ENCODE assay signal across 13 cellular contexts in genomic region chr6:36349240-36349639, GRCh38. TPM values are rescaled to one million over a fixed set of nuclear protein-coding genes. Genes with fewer than 3 reads are reported as not detected.
DNase-seq lines count a peak whose midpoint lies in the region; ATAC-seq and TF ChIP-seq lines count a peak whose summit lies in the region.
"Had no signal": no experiment of that assay in that cellular context is flagged by ENCODE, and none has a peak within 500 bp of the region (broad histone marks: within the 10 kb centered on the region; RNA-seq: fewer than 3 reads in every experiment).

No MANE protein-coding gene starts in this region.

- intact Hi-C loops in left ventricle myocardium inferior (cut with micrococcal nuclease), result no loop called here

- ATAC-seq in T-helper 17 cell (no peak), SK-N-SH treated with all-trans-retinoic acid at 6 μM for 48 hours (no peak)
- ATAC-seq: natural killer cell had no signal

- H3K4me3 ChIP-seq in left ventricle myocardium inferior, result no peak overlapping the region
- H3K4me3 ChIP-seq: SK-N-MC, spleen had no signal

- no peaks in the 10 kb centered on the region for H3K36me3 ChIP-seq in left ventricle myocardium inferior
- H3K36me3 ChIP-seq: spleen had no signal

- no peaks in the 10 kb centered on the region for H3K4me1 Mint-ChIP-seq in T-helper 17 cell
- H3K4me1 Mint-ChIP-seq: natural killer cell had no signal

- no peak overlapping the region for H3K27ac Mint-ChIP-seq in T-helper 17 cell
- H3K27ac Mint-ChIP-seq: natural killer cell had no signal

- H3K36me3 Mint-ChIP-seq in T-helper 17 cell (ENCODE audit: low read depth), result no peaks in the 10 kb centered on the region
- H3K36me3 Mint-ChIP-seq: natural killer cell had no signal

- H3K4me1 ChIP-seq in left ventricle myocardium inferior, result peaks cover 20% of the 10 kb centered on the region

- peaks cover 10% of the 10 kb centered on the region for H3K27me3 Mint-ChIP-seq in T-helper 17 cell

- H3K27me3 ChIP-seq in left ventricle myocardium inferior (ENCODE audit: low read depth), result peaks cover 84% of the 10 kb centered on the region

- H3K4me3 Mint-ChIP-seq in T-helper 17 cell, result no peak overlapping the region
- H3K4me3 Mint-ChIP-seq: natural killer cell had no signal

- H3K27ac ChIP-seq in left ventricle myocardium inferior (replicated peaks), result no peak overlapping the region
- H3K27ac ChIP-seq: SK-N-MC, spleen had no signal

- H3K9me3 ChIP-seq in T-helper 17 cell (ENCODE audit: control insufficient read depth, low read length, poor library complexity, severe bottlenecking), result no peaks in the 10 kb centered on the region
- peaks cover 8% of the 10 kb centered on the region for H3K9me3 ChIP-seq in left ventricle myocardium inferior (replicated peaks)

- DNase-seq in DMS153 treated with DMSO at 0.1 percent for 48 hours (lab: John Stamatoyannopoulos, UW; ENCODE audit: unreplicated experiment), result peak; percentile 51
- DNase-seq in NCI-H1092 treated with DMSO at 0.1 percent for 48 hours (lab: John Stamatoyannopoulos, UW), result peak; percentile 84
- DNase-seq in NCI-H748 treated with DMSO at 0.1 percent for 48 hours (lab: John Stamatoyannopoulos, UW), result peak; percentile 87
- DNase-seq in germinal center (ENCODE audit: low spot score), result peak; percentile 47
- DNase-seq in T-helper 17 cell, result no peak
- no peak for DNase-seq in COLO829 (ENCODE audit: low spot score)
- DNase-seq in left ventricle myocardium inferior, result no peak
- DNase-seq: EL, MV-4-11, natural killer cell, spleen had no signal

- TF ChIP-seq CTCF in left ventricle myocardium inferior (IDR thresholded peaks at IDR 0.05; ENCODE audit: borderline replicate concordance), result no peak

TF ChIP-seq in SK-N-SH treated with all-trans-retinoic acid at 6 μM for 48 hours, 23 proteins besides CTCF, POLR2A, EP300 and RAD21:
- no peak for TF ChIP-seq OSR1 (CRISPR knock-in tag; IDR thresholded peaks at IDR 0.05)
- no peak for TF ChIP-seq ISL1 (CRISPR knock-in tag; IDR thresholded peaks at IDR 0.05)
- TF ChIP-seq POU6F1 (CRISPR knock-in tag; IDR thresholded peaks at IDR 0.05; ENCODE audit: borderline replicate concordance, low read depth), result no peak
- TF ChIP-seq CSDC2 (CRISPR knock-in tag; IDR thresholded peaks at IDR 0.05), result no peak
- TF ChIP-seq ESRRG (CRISPR knock-in tag; IDR thresholded peaks at IDR 0.05), result no peak
- TF ChIP-seq ZNF70 (CRISPR knock-in tag; IDR thresholded peaks at IDR 0.05), result no peak
- TF ChIP-seq PATZ1 (CRISPR knock-in tag; IDR thresholded peaks at IDR 0.05; ENCODE audit: borderline replicate concordance), result no peak
- TF ChIP-seq ZC3H10 (CRISPR knock-in tag; IDR thresholded peaks at IDR 0.05), result no peak
- TF ChIP-seq ZNF565 (CRISPR knock-in tag; conservative IDR thresholded peaks at IDR 0.05; ENCODE audit: low read depth), result no peak
- no peak for TF ChIP-seq ZNF8 (CRISPR knock-in tag; IDR thresholded peaks at IDR 0.05)
- no peak for TF ChIP-seq TOX (CRISPR knock-in tag; IDR thresholded peaks at IDR 0.05; ENCODE audit: borderline replicate concordance)
- no peak for TF ChIP-seq RARB (CRISPR knock-in tag; IDR thresholded peaks at IDR 0.05)
- no peak for TF ChIP-seq ZFP30 (CRISPR knock-in tag; IDR thresholded peaks at IDR 0.05)
- no peak for TF ChIP-seq PPARA (CRISPR knock-in tag; IDR thresholded peaks at IDR 0.05; ENCODE audit: borderline replicate concordance)
- no peak for TF ChIP-seq BACH2 (CRISPR knock-in tag; IDR thresholded peaks at IDR 0.05; ENCODE audit: borderline replicate concordance)

RNA-seq across cellular contexts. Expression of gene BNIP5, which starts 12.6 kb away (rescaled TPM):
- total RNA-seq in T-helper 17 cell (not detected), left ventricle myocardium inferior (not detected)
- total RNA-seq: natural killer cell, spleen had no signal

RNA-seq across cellular contexts. Expression of gene ETV7, which starts 38.2 kb away (rescaled TPM):
- 1 to 10 TPM in 1 of 2 donors, under 1 TPM in 1; 0.37 to 2.6 TPM for total RNA-seq in T-helper 17 cell
- not detected for total RNA-seq in left ventricle myocardium inferior

Comparison
In these comparisons a context has a peak if more than half of its experiments do, and no peak if none do; other contexts are left out.
1. DNase-seq: peak in DMS153 treated with DMSO at 0.1 percent for 48 hours (single experiment), NCI-H1092 treated with DMSO at 0.1 percent for 48 hours (single experiment), NCI-H748 treated with DMSO at 0.1 percent for 48 hours (single experiment) and germinal center (single experiment); none in T-helper 17 cell (0 of 3), COLO829 (single experiment) and left ventricle myocardium inferior (single experiment).